Comparison of ENCODE assay signal across 8 cellular contexts in genomic region chr21:44874497-44875331, GRCh38. TPM values are rescaled to one million over a fixed set of nuclear protein-coding genes. Genes with fewer than 3 reads are reported as not detected.
DNase-seq lines count a peak whose midpoint lies in the region; ATAC-seq and TF ChIP-seq lines count a peak whose summit lies in the region.

No MANE protein-coding gene starts in this region.

- TF ChIP-seq CTCF in Peyer's patch (IDR thresholded peaks at IDR 0.05) (no peak), cardiac fibroblast (IDR thresholded peaks at IDR 0.05; ENCODE audit: low read depth, low read length) (no peak), kidney epithelial cell (IDR thresholded peaks at IDR 0.05; ENCODE audit: insufficient read depth, low read length, poor library complexity, severe bottlenecking) (no peak)

- DNase-seq in C1 segment of cervical spinal cord (lab: John Stamatoyannopoulos, UW) = peak in 8 of 14 donors; percentile 23 to 58 (median 43)
- peak; percentile 45 to 76 (median 72) for DNase-seq in Peyer's patch
- DNase-seq in cardiac fibroblast (ENCODE audit: low read depth in 2 of 2) = peak in 1 of 2 donors; percentile 39
- DNase-seq in kidney epithelial cell (ENCODE audit: low read depth) = no peak
- DNase-seq in stimulated activated CD4-positive, alpha-beta T cell treated with anti-CD3 and anti-CD28 coated beads, Interleukin-4, amount 100 ng/mL, for 1 hour = peak; percentile 32
- no peak for DNase-seq in NCI-H2196 treated with DMSO at 0.1 percent for 48 hours (lab: John Stamatoyannopoulos, UW; ENCODE audit: unreplicated experiment)

- ATAC-seq in GM21447 (IDR thresholded peaks at IDR 0.05; ENCODE audit: unreplicated experiment) (peak; percentile 9), HG02571 (IDR thresholded peaks at IDR 0.05; ENCODE audit: unreplicated experiment) (no peak)

- no peaks in the 10 kb centered on the region for H3K36me3 ChIP-seq in Peyer's patch
- no peaks in the 10 kb centered on the region for H3K36me3 ChIP-seq in kidney epithelial cell (ENCODE audit: control insufficient read depth, insufficient read depth, low read length)

- H3K27ac ChIP-seq in Peyer's patch = peak overlapping the region; percentile 87 to 96 (median 92)

- H3K27me3 ChIP-seq in Peyer's patch (no peaks in the 10 kb centered on the region), kidney epithelial cell (ENCODE audit: control insufficient read depth, insufficient read depth, low read length) (no peaks in the 10 kb centered on the region)

- no peaks in the 10 kb centered on the region for H3K9me3 ChIP-seq in Peyer's patch

- TF ChIP-seq POLR2A in Peyer's patch (IDR thresholded peaks at IDR 0.05) = peak; percentile 19 to 45

- H3K4me3 ChIP-seq in Peyer's patch (peak overlapping the region; percentile 86 to 99 (median 96)), cardiac fibroblast (replicated peaks in 1 of 2; ENCODE audit: low read depth in 2 of 2, low read length in 2 of 2) (peak overlapping the region; percentile 42 to 58), kidney epithelial cell (ENCODE audit: low read depth, low read length) (peak overlapping the region; percentile 42)

- peaks cover 4 to 58% (median 8%) of the 10 kb centered on the region in 4 donors for H3K4me1 ChIP-seq in Peyer's patch

RNA-seq across cellular contexts. Expression of gene PTTG1IP, which starts 1.2 kb away (rescaled TPM):
- total RNA-seq in Peyer's patch = 100 to 1,000 TPM in 3 of 4 donors, 10 to 100 TPM in 1; 69.3 to 495 (median 390) TPM
- total RNA-seq in kidney epithelial cell = 538 and 561 TPM in 2 replicates

RNA-seq across cellular contexts. Expression of gene ITGB2, which starts 46.0 kb away (rescaled TPM):
- total RNA-seq in Peyer's patch (10 to 100 TPM in 3 of 4 donors, 1 to 10 TPM in 1; 9.3 to 58.6 (median 16.4) TPM), kidney epithelial cell (6.9 and 9.1 TPM in 2 replicates)

RNA-seq across cellular contexts. Expression of gene SUMO3, which starts 56.9 kb away (rescaled TPM):
- total RNA-seq in Peyer's patch (10 to 100 TPM; 42.6 to 57.6 (median 49.8) TPM), kidney epithelial cell (60.9 and 61.7 TPM in 2 replicates)

Comparison
In these comparisons a context has a peak if more than half of its experiments do, and no peak if none do; other contexts are left out.
1. DNase-seq: peak in C1 segment of cervical spinal cord (8 of 14), Peyer's patch (3 of 3) and stimulated activated CD4-positive, alpha-beta T cell treated with anti-CD3 and anti-CD28 coated beads, Interleukin-4, amount 100 ng/mL, for 1 hour (single experiment); none in kidney epithelial cell (single experiment) and NCI-H2196 treated with DMSO at 0.1 percent for 48 hours (single experiment).
2. H3K4me3 ChIP-seq: peak in every context shown above with its lines; median percentile 96 in Peyer's patch; 50 in cardiac fibroblast; 42 in kidney epithelial cell.